Comparison of ENCODE assay signal across 21 cellular contexts in genomic region chr3:133453383-133453782, GRCh38. TPM values are rescaled to one million over a fixed set of nuclear protein-coding genes. Genes with fewer than 3 reads are reported as not detected.
DNase-seq lines count a peak whose midpoint lies in the region; TF ChIP-seq lines count a peak whose summit lies in the region.
"Had no signal": no experiment of that assay in that cellular context is flagged by ENCODE, and none has a peak within 500 bp of the region (broad histone marks: within the 10 kb centered on the region; RNA-seq: fewer than 3 reads in every experiment).

No MANE protein-coding gene starts in this region.

- H3K9me3 ChIP-seq in Caco-2 = no peaks in the 10 kb centered on the region
- no peaks in the 10 kb centered on the region for H3K9me3 ChIP-seq in smooth muscle cell (replicated peaks; ENCODE audit: low read depth)
- H3K9me3 ChIP-seq in suprapubic skin = no peaks in the 10 kb centered on the region

- no TSS peak for BruUV-seq in Caco-2 (replicated peaks; lab: Mats Ljungman, UMichigan)

- peaks cover 48% of the 10 kb centered on the region for H3K4me1 Mint-ChIP-seq in Caco-2 (ENCODE audit: low read depth, unreplicated experiment)

- no peak overlapping the region for H2AFZ ChIP-seq in smooth muscle cell (ENCODE audit: low read depth)

- H3K27ac Mint-ChIP-seq in Caco-2 (ENCODE audit: unreplicated experiment) = peak overlapping the region; percentile 72

- no peak for TF ChIP-seq CTCF in Caco-2 (IDR thresholded peaks at IDR 0.05; ENCODE audit: insufficient read depth in 1 of 2, low read depth in 1 of 2, low read length in 1 of 2, severe bottlenecking in 1 of 2, unreplicated experiment in 1 of 2)
- TF ChIP-seq CTCF in VCaP (conservative IDR thresholded peaks at IDR 0.05) = no peak
- no peak for TF ChIP-seq CTCF in smooth muscle cell (IDR thresholded peaks at IDR 0.05; ENCODE audit: borderline replicate concordance, insufficient read depth, poor library complexity, severe bottlenecking)
- no peak for TF ChIP-seq CTCF in suprapubic skin (IDR thresholded peaks at IDR 0.05)

- CTCF ChIA-PET in Caco-2 (lab: Charles Lee) = interaction anchor here (0.6 to 1.8 kb wide), 9 partner anchors 16 to 412 kb away, joined by 3 to 7 read pairs (median 3); partner anchors contain the start of gene CDV3

- 65% methylated on average over 3 of the region's 3 CpGs for WGBS in smooth muscle cell (ENCODE audit: low lambda C conversion rate)
- WGBS in suprapubic skin = 60% methylated on average over 3 of the region's 3 CpGs

- H3K9me3 Mint-ChIP-seq in Caco-2 (ENCODE audit: unreplicated experiment) = no peaks in the 10 kb centered on the region
- H3K9me3 Mint-ChIP-seq: CD8-positive, alpha-beta memory T cell; IgD-negative memory B cell had no signal

- no peaks in the 10 kb centered on the region for H3K79me2 ChIP-seq in smooth muscle cell (ENCODE audit: low read depth)

- peaks cover 20% of the 10 kb centered on the region for H3K36me3 Mint-ChIP-seq in Caco-2 (ENCODE audit: insufficient read depth, unreplicated experiment)
- H3K36me3 Mint-ChIP-seq: IgD-negative memory B cell had no signal

- intact Hi-C loops in Caco-2 (cut with micrococcal nuclease; ENCODE audit: unreplicated experiment) = loop anchor here (1.0 to 2.0 kb wide), 4 partner anchors 8 to 119 kb away; partner anchors contain the start of gene CDV3

- H3K4me2 ChIP-seq in smooth muscle cell = peak overlapping the region; percentile 21

- peaks cover 8% of the 10 kb centered on the region for H3F3A ChIP-seq in smooth muscle cell (ENCODE audit: low read depth)

- H3K27me3 ChIP-seq in Caco-2 (replicated peaks; ENCODE audit: control insufficient read depth, insufficient read depth, low read length) (no peaks in the 10 kb centered on the region), smooth muscle cell (ENCODE audit: low read depth) (no peaks in the 10 kb centered on the region), suprapubic skin (no peaks in the 10 kb centered on the region)

- H3K4me1 ChIP-seq in Caco-2 (peaks cover 66% of the 10 kb centered on the region), smooth muscle cell (ENCODE audit: low read depth) (peaks cover 10% of the 10 kb centered on the region), suprapubic skin (no peaks in the 10 kb centered on the region)

- H3K4me3 ChIP-seq in Caco-2 (ENCODE audit: low read depth, low read length) (no peak overlapping the region), smooth muscle cell (no peak overlapping the region), suprapubic skin (no peak overlapping the region)

- peak overlapping the region; percentile 59 for H3K4me3 Mint-ChIP-seq in Caco-2 (ENCODE audit: unreplicated experiment)
- H3K4me3 Mint-ChIP-seq: CD8-positive, alpha-beta memory T cell; IgD-negative memory B cell had no signal

- no peak for DNase-seq in Caco-2
- DNase-seq in NCI-H69 (lab: John Stamatoyannopoulos, UW) = peak; percentile 17
- DNase-seq in smooth muscle cell (lab: John Stamatoyannopoulos, UW; ENCODE audit: unreplicated experiment) = no peak
- DNase-seq in suprapubic skin (ENCODE audit: low spot score in 2 of 2) = no peak
- DNase-seq in globus pallidus (ENCODE audit: low spot score) = no peak
- no peak for DNase-seq in NCI-H1930 (lab: John Stamatoyannopoulos, UW)
- DNase-seq: ACHN; C1 segment of cervical spinal cord; CD8-positive, alpha-beta memory T cell; GF-D8; Kasumi-1; NCI-H187; NCI-H2107; Right ventricle myocardium superior had no signal

- no peak overlapping the region for H3K9ac ChIP-seq in smooth muscle cell (ENCODE audit: low read depth)

- H3K27me3 Mint-ChIP-seq in Caco-2 (ENCODE audit: insufficient read depth, unreplicated experiment) = no peaks in the 10 kb centered on the region
- H3K27me3 Mint-ChIP-seq: CD8-positive, alpha-beta memory T cell; IgD-negative memory B cell had no signal

- no peak for TF ChIP-seq POLR2A in suprapubic skin (IDR thresholded peaks at IDR 0.05)

- no peak for TF ChIP-seq EP300 in suprapubic skin (IDR thresholded peaks at IDR 0.05)

- H4K20me1 ChIP-seq in smooth muscle cell (ENCODE audit: low read depth) = no peaks in the 10 kb centered on the region

- H3K36me3 ChIP-seq in Caco-2 (ENCODE audit: control insufficient read depth, insufficient read depth, low read length) (no peaks in the 10 kb centered on the region), smooth muscle cell (ENCODE audit: low read depth) (no peaks in the 10 kb centered on the region), suprapubic skin (no peaks in the 10 kb centered on the region)

- H3K27ac ChIP-seq in VCaP (peak overlapping the region; percentile 91), smooth muscle cell (ENCODE audit: low read depth) (no peak overlapping the region), suprapubic skin (no peak overlapping the region)

- POLR2A ChIA-PET in Caco-2 (lab: Charles Lee) = interaction anchor here (1.0 kb wide), 1 partner anchor 120 kb away, joined by 11 read pairs; the partner anchor contains the start of gene CDV3

RNA-seq across cellular contexts. Expression of gene BFSP2, which starts 53.5 kb away (rescaled TPM):
- total RNA-seq in Caco-2 (2022) (not detected in 2 replicates), smooth muscle cell (not detected in 2 replicates), suprapubic skin (1 to 10 TPM in 1 of 4 donors, not detected in 3; 2.3 TPM)
- polyA plus RNA-seq in smooth muscle cell = not detected in 2 replicates
- total RNA-seq: CD8-positive, alpha-beta memory T cell; H4; HT1080; MCF 10A; NCI-H460; Right ventricle myocardium superior; RPMI7951 had no signal
